ENCODE assay signal across 13 cellular contexts in genomic region chr4:185332575-185333464, GRCh38.
A peak's percentile ranks its signal among the peaks of the same experiment; 100 is the strongest.
DNase-seq lines count a peak whose midpoint lies in the region; ATAC-seq lines count a peak whose summit lies in the region.
"Had no signal": no experiment of that assay in that cellular context is flagged by ENCODE, and none has a peak within 500 bp of the region (broad histone marks: within the 10 kb centered on the region; RNA-seq: fewer than 3 reads in every experiment).

No MANE protein-coding gene starts in this region.

- H3K36me3 Mint-ChIP-seq in memory B cell, result peaks cover 48% of the 10 kb centered on the region

- peak overlapping the region; percentile 80 for H3K27ac Mint-ChIP-seq in memory B cell
- H3K27ac Mint-ChIP-seq: activated naive CD4-positive, alpha-beta T cell treated with anti-CD3 and anti-CD28 coated beads for 36 hours had no signal

- no peaks in the 10 kb centered on the region for H3K9me3 Mint-ChIP-seq in memory B cell
- H3K9me3 Mint-ChIP-seq: activated naive CD4-positive, alpha-beta T cell treated with anti-CD3 and anti-CD28 coated beads for 36 hours had no signal

- DNase-seq in DMS53 (lab: John Stamatoyannopoulos, UW) (peak; percentile 3), DMS53 treated with DMSO at 0.1 percent for 48 hours (lab: John Stamatoyannopoulos, UW; ENCODE audit: unreplicated experiment) (no peak), memory B cell (ENCODE audit: low spot score in 2 of 2) (no peak), NCI-H526 treated with DMSO at 0.1 percent for 48 hours (lab: John Stamatoyannopoulos, UW) (no peak), retina (no peak), NCI-H1694 (lab: John Stamatoyannopoulos, UW) (no peak)
- DNase-seq: activated naive CD4-positive, alpha-beta T cell treated with anti-CD3 and anti-CD28 coated beads for 36 hours; heart right ventricle; NCI-H1436; RPMI8226; sigmoid colon had no signal

- no peak overlapping the region for H3K4me3 Mint-ChIP-seq in memory B cell
- H3K4me3 Mint-ChIP-seq: activated naive CD4-positive, alpha-beta T cell treated with anti-CD3 and anti-CD28 coated beads for 36 hours had no signal

- ATAC-seq in GM21576 (IDR thresholded peaks at IDR 0.05; ENCODE audit: unreplicated experiment), result peak; percentile 66
- ATAC-seq in HG03103 (IDR thresholded peaks at IDR 0.05; ENCODE audit: low read depth, unreplicated experiment), result peak; percentile 68
- ATAC-seq in memory B cell (ENCODE audit: low read depth), result no peak
- ATAC-seq: heart right ventricle had no signal

- no peaks in the 10 kb centered on the region for H3K27me3 Mint-ChIP-seq in memory B cell

- peaks cover 29% of the 10 kb centered on the region for H3K4me1 Mint-ChIP-seq in memory B cell
